8 cellular contexts compared by ENCODE assay signal in genomic region chr4:119629142-119629471, GRCh38. TPM values are rescaled to one million over a fixed set of nuclear protein-coding genes. Genes with fewer than 3 reads are reported as not detected.
A peak's percentile ranks its signal among the peaks of the same experiment; 100 is the strongest.
DNase-seq lines count a peak whose midpoint lies in the region; ATAC-seq and TF ChIP-seq lines count a peak whose summit lies in the region.

No MANE protein-coding gene starts in this region.

- no peaks in the 10 kb centered on the region for H3K9me3 Mint-ChIP-seq in central memory CD8-positive, alpha-beta T cell

- peaks cover 22% of the 10 kb centered on the region for H3K27me3 Mint-ChIP-seq in central memory CD8-positive, alpha-beta T cell

- peak; percentile 26 for ATAC-seq in GM19467 (IDR thresholded peaks at IDR 0.05; ENCODE audit: unreplicated experiment)
- ATAC-seq in HG03558 (IDR thresholded peaks at IDR 0.05; ENCODE audit: extremely low read depth, unreplicated experiment): peak; percentile 9
- ATAC-seq in central memory CD8-positive, alpha-beta T cell (replicated peaks; ENCODE audit: extremely low read depth, poor library complexity, severe bottlenecking): peak; percentile 17
- peak; percentile 9 for ATAC-seq in mucosa of descending colon

- H3K4me3 ChIP-seq in BJ (ENCODE audit: low read depth, low read length): peak overlapping the region; percentile 74
- H3K4me3 ChIP-seq in mucosa of descending colon: peak overlapping the region; percentile 57

- H3K4me1 Mint-ChIP-seq in central memory CD8-positive, alpha-beta T cell: peaks cover 22% of the 10 kb centered on the region

- no peak for DNase-seq in BJ (ENCODE audit: low read depth)
- no peak for DNase-seq in central memory CD8-positive, alpha-beta T cell (ENCODE audit: low spot score in 2 of 2)
- DNase-seq in mucosa of descending colon: no peak
- no peak for DNase-seq in posterior vena cava (ENCODE audit: low spot score)
- no peak for DNase-seq in erythroblast (lab: John Stamatoyannopoulos, UW)
- DNase-seq in NCI-H2171 (lab: John Stamatoyannopoulos, UW): no peak

- no peaks in the 10 kb centered on the region for H3K27me3 ChIP-seq in BJ (ENCODE audit: control insufficient read depth, insufficient read depth, low read length)

- no peaks in the 10 kb centered on the region for H3K4me1 ChIP-seq in mucosa of descending colon (ENCODE audit: low read depth)

- H3K36me3 ChIP-seq in BJ (ENCODE audit: control insufficient read depth, insufficient read depth, low read length) (no peaks in the 10 kb centered on the region), mucosa of descending colon (ENCODE audit: low read depth) (no peaks in the 10 kb centered on the region)

- peaks cover 7% of the 10 kb centered on the region for H3K36me3 Mint-ChIP-seq in central memory CD8-positive, alpha-beta T cell (ENCODE audit: insufficient read depth)

- H3K27ac Mint-ChIP-seq in central memory CD8-positive, alpha-beta T cell (ENCODE audit: low read depth): no peak overlapping the region

- peak overlapping the region; percentile 92 for H3K4me3 Mint-ChIP-seq in central memory CD8-positive, alpha-beta T cell

- CTCF ChIA-PET in BJ (lab: Yijun Ruan, JAX): interaction anchor here (0.6 to 3.6 kb wide), 51 partner anchors 8 to 647 kb away, joined by 3 to 64 read pairs (median 5); no protein-coding TSS in a partner anchor

- TF ChIP-seq POLR2A in erythroblast (IDR thresholded peaks at IDR 0.05; ENCODE audit: low read length): no peak

- TF ChIP-seq CTCF in BJ (IDR thresholded peaks at IDR 0.05; ENCODE audit: insufficient read depth, low read depth, low read length) (no peak), mucosa of descending colon (IDR thresholded peaks at IDR 0.05) (no peak)

- POLR2A ChIA-PET in BJ (lab: Charles Lee): interaction anchor here (0.6 to 1.6 kb wide), 4 partner anchors 71 to 283 kb away, joined by 3 to 4 read pairs (median 4); no protein-coding TSS in a partner anchor

- intact Hi-C loops in mucosa of descending colon (cut with DNase I, micrococcal nuclease): loop anchor here (2.0 to 10.0 kb wide), 2 partner anchors 64 to 420 kb away; no protein-coding TSS in a partner anchor
- intact Hi-C loops in posterior vena cava (cut with DNase I): loop anchor here (2.0 to 10.0 kb wide), 4 partner anchors 64 to 422 kb away; no protein-coding TSS in a partner anchor

- no peaks in the 10 kb centered on the region for H3K9me3 ChIP-seq in mucosa of descending colon

RNA-seq across cellular contexts. Expression of gene PDE5A, which starts 0.5 kb away (rescaled TPM):
- 69.0 and 82.6 TPM in 2 replicates for polyA plus RNA-seq in BJ (2011; rRNA removed)
- polyA minus RNA-seq in BJ (2011; rRNA and poly(A)+ RNA removed): 142 and 147 TPM in 2 replicates
- total RNA-seq in mucosa of descending colon: 100 to 1,000 TPM in 1 of 3 donors, 10 to 100 TPM in 2; 35.4 to 131 (median 58.4) TPM
- total RNA-seq in posterior vena cava: 10 to 100 TPM; 80.4 to 87.1 TPM
